In the genomic region with DNA sequence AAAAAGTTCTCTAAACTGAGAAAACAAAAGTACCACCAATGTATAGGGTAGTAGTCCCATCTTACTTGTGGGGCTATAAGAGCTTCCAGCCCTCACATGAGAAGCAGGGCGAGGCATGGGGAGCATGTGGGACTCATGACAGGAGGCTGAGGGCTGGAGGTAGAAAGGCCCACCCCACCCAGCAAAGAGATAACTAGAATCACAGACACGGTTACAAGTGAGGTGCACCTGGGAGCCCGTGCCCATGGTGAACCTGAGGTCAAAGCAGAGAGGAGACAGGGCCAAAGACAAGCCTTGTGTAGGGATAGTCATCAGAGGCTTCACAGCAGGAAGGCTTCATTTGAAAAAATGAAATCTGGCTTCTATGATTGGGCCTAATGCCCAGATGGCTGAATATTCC, we compare ENCODE assay signal across 37 cellular contexts. TPM values are rescaled to one million over a fixed set of nuclear protein-coding genes. Genes with fewer than 3 reads are reported as not detected.
"Had no signal": no experiment of that assay in that cellular context is flagged by ENCODE, and none has a peak within 500 bp of the region (broad histone marks: within the 10 kb centered on the region; RNA-seq: fewer than 3 reads in every experiment).

No MANE protein-coding gene starts in this region.

- H3K4me3 ChIP-seq: MG63 had no signal

- H3K4me2 ChIP-seq: KMS-11 had no signal

- H3K9ac ChIP-seq: KMS-11 had no signal

- DNase-seq: Kasumi-1, MG63, MM.1S, MV-4-11, NCI-H1048, NCI-H1092, NCI-H1092 treated with DMSO at 0.1 percent for 48 hours, NCI-H1105, NCI-H1105 treated with DMSO at 0.1 percent for 48 hours, NCI-H1417, NCI-H1417 treated with DMSO at 0.1 percent for 48 hours, NCI-H1436, NCI-H1436 treated with DMSO at 0.1 percent for 48 hours, NCI-H146, NCI-H1694, NCI-H1694 treated with DMSO at 0.1 percent for 48 hours, NCI-H187, NCI-H187 treated with DMSO at 0.1 percent for 48 hours, NCI-H1930, NCI-H2029, NCI-H2029 treated with DMSO at 0.1 percent for 48 hours, NCI-H2081, NCI-H2081 treated with DMSO at 0.1 percent for 48 hours, NCI-H2107, NCI-H2171, NCI-H2171 treated with DMSO at 0.1 percent for 48 hours, NCI-H2227 treated with DMSO at 0.1 percent for 48 hours, NCI-H226, NCI-H345, NCI-H446, NCI-H446 treated with DMSO at 0.1 percent for 48 hours, NCI-H510A, NCI-H510A treated with DMSO at 0.1 percent for 48 hours, NCI-H524 had no signal

- H3K36me3 ChIP-seq: MG63 had no signal

- H3K27ac ChIP-seq: KMS-11 had no signal

- H3K9me3 ChIP-seq: MG63 had no signal

- H3K27me3 ChIP-seq: MG63 had no signal

RNA-seq across cellular contexts. Expression of a gene that starts 55.4 kb away (rescaled TPM):
- total RNA-seq: MCF 10A, NCI-H460 had no signal
